In the genomic region with DNA sequence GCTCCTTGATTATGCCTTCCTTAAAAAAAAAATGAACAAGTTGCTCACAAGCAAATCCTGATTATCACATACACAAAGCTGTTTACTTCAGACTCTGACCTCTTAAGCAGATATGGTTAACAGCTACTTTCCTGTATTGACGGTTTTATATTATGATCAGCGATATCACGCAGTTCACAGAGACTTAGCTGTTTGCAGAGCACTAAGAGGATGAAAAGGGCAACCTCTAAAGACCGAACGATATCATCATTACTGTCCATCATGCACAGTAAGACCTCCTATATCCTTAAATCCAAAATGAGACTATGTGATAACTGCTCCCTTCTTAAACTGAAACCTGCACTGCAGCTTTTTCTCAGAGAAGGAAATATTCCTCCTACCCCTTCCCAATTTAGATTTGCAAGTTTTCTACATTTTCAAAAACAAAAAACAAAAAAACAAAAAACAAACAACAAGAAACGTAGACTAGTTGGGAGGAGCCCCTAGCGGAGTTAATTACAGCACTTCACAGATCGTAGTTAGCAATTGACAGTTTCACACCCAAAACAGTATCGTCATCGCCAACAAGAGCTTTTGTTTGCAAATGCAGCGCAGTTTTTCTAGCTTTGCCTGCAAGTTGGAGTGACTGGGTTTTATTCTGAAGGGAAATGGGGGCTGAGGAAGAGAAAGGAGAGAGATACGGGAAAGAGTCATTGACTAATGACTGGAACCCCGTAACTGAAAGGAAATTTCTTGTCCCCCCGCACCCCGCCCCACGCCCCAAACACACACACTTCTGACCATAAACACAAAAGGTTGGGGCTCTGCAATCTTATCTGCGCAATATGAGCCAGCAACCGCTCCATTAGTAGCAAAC, we compare ENCODE assay signal across 8 cellular contexts. TPM values are rescaled to one million over a fixed set of nuclear protein-coding genes. Genes with fewer than 3 reads are reported as not detected.
A peak's percentile ranks its signal among the peaks of the same experiment; 100 is the strongest.
DNase-seq lines count a peak whose midpoint lies in the region; TF ChIP-seq lines count a peak whose summit lies in the region.

No MANE protein-coding gene starts in this region.

- peaks cover 4 to 30% of the 10 kb centered on the region in 2 donors for H3K36me3 ChIP-seq in neuronal stem cell (replicated peaks in 1 of 2; ENCODE audit: control insufficient read depth in 2 of 2, insufficient read depth in 2 of 2, low read length in 2 of 2)

- peaks cover 0 to 2% of the 10 kb centered on the region in 2 donors for H3K9me3 ChIP-seq in neuronal stem cell (replicated peaks in 1 of 2; ENCODE audit: control insufficient read depth in 2 of 2, insufficient read depth in 1 of 2, low read depth in 1 of 2, low read length in 2 of 2)

- peak overlapping the region; percentile 98 for H2BK5ac ChIP-seq in neuronal stem cell (ENCODE audit: low read length)

- H2BK120ac ChIP-seq in neuronal stem cell (ENCODE audit: low read depth, low read length), result no peak overlapping the region

- peak overlapping the region; percentile 95 for H3K27ac ChIP-seq in neuronal stem cell (replicated peaks; ENCODE audit: low read length)

- H2BK12ac ChIP-seq in neuronal stem cell (ENCODE audit: low read length), result no peak overlapping the region

- H2AK5ac ChIP-seq in neuronal stem cell (ENCODE audit: low read depth, low read length), result peak overlapping the region; percentile 97

- no peak overlapping the region for H3K14ac ChIP-seq in neuronal stem cell (ENCODE audit: low read length)

- H2BK15ac ChIP-seq in neuronal stem cell (ENCODE audit: low read length), result peak overlapping the region; percentile 92

- peak overlapping the region; percentile 52 for H3K4me2 ChIP-seq in neuronal stem cell (ENCODE audit: insufficient read depth, low read length, poor library complexity, severe bottlenecking)

- H3K4ac ChIP-seq in neuronal stem cell (ENCODE audit: low read length), result no peak overlapping the region

- H3K9ac ChIP-seq in neuronal stem cell (ENCODE audit: low read depth, low read length, poor library complexity), result no peak overlapping the region

- H4K91ac ChIP-seq in neuronal stem cell (ENCODE audit: low read depth, low read length, poor library complexity), result no peak overlapping the region

- peaks cover 5% of the 10 kb centered on the region for H3K79me1 ChIP-seq in neuronal stem cell (ENCODE audit: low read depth, low read length)

- peak; percentile 8 for DNase-seq in stimulated activated CD8-positive, alpha-beta memory T cell treated with anti-CD3 and anti-CD28 coated beads, Interleukin-12 subunit alpha, Interleukin-12 subunit beta, amount 100 ng/mL, for 4 hours (ENCODE audit: low read depth)
- DNase-seq in stimulated activated CD8-positive, alpha-beta memory T cell treated with anti-CD3 and anti-CD28 coated beads, Interleukin-4, amount 100 ng/mL, for 48 hours, result no peak
- peak; percentile 67 for DNase-seq in NB4 (ENCODE audit: low read depth)
- DNase-seq in activated CD8-positive, alpha-beta memory T cell treated with anti-CD3 and anti-CD28 coated beads, Interleukin-2, amount 50 U/mL, for 4 hours, result peak; percentile 23
- DNase-seq in fibroblast of peridontal ligament (ENCODE audit: extremely low read depth), result peak; percentile 40
- peak; percentile 18 for DNase-seq in neuronal stem cell (ENCODE audit: low spot score)
- DNase-seq in NCI-H1930 (lab: John Stamatoyannopoulos, UW), result no peak
- DNase-seq in occipital lobe (lab: John Stamatoyannopoulos, UW), result no peak

- H3K23ac ChIP-seq in neuronal stem cell (ENCODE audit: low read depth, low read length, poor library complexity), result no peak overlapping the region

- H3K4me1 ChIP-seq in neuronal stem cell (ENCODE audit: control insufficient read depth in 2 of 2, insufficient read depth in 1 of 2, low read depth in 1 of 2, low read length in 2 of 2), result peaks cover 8 to 9% of the 10 kb centered on the region in 2 donors

- peak overlapping the region; percentile 88 for H3K4me3 ChIP-seq in NB4 (ENCODE audit: low read depth, low read length)
- peak overlapping the region; percentile 91 to 99 for H3K4me3 ChIP-seq in neuronal stem cell (ENCODE audit: low read length in 2 of 2)

- H4K8ac ChIP-seq in neuronal stem cell (ENCODE audit: low read depth, low read length), result no peak overlapping the region

- peak; percentile 3 for TF ChIP-seq CTCF in NB4 (IDR thresholded peaks at IDR 0.05; ENCODE audit: low read depth, low read length)

- H3K18ac ChIP-seq in neuronal stem cell (ENCODE audit: low read length), result peak overlapping the region; percentile 100

- peak overlapping the region; percentile 96 for H2AFZ ChIP-seq in neuronal stem cell (ENCODE audit: low read length)

- no CpG with 5 or more reads among the region's 18 CpGs for WGBS in neuronal stem cell (ENCODE audit: extremely low coverage in 2 of 2, insufficient read length in 2 of 2, insufficient replicate concordance in 1 of 2), 2 donors

- no peaks in the 10 kb centered on the region for H3K27me3 ChIP-seq in neuronal stem cell (ENCODE audit: control insufficient read depth in 3 of 3, insufficient read depth in 3 of 3, low read depth in 1 of 3, low read length in 3 of 3)

- TF ChIP-seq POLR2A in NB4 (IDR thresholded peaks at IDR 0.05; ENCODE audit: extremely low read depth, insufficient read length), result no peak

RNA-seq across cellular contexts. Expression of a gene that starts 1.2 kb away (rescaled TPM):
- 57.0 TPM for polyA plus RNA-seq in neuronal stem cell (2013, experiment 1 of 2)
- 59.6 TPM for polyA plus RNA-seq in neuronal stem cell (2013, experiment 2 of 2)
- 283 TPM for total RNA-seq in occipital lobe

Comparison
In these comparisons a context has a peak if more than half of its experiments do, and no peak if none do; other contexts are left out.
1. DNase-seq: peak in stimulated activated CD8-positive, alpha-beta memory T cell treated with anti-CD3 and anti-CD28 coated beads, Interleukin-12 subunit alpha, Interleukin-12 subunit beta, amount 100 ng/mL, for 4 hours (single experiment), NB4 (single experiment), activated CD8-positive, alpha-beta memory T cell treated with anti-CD3 and anti-CD28 coated beads, Interleukin-2, amount 50 U/mL, for 4 hours (single experiment), fibroblast of peridontal ligament (single experiment) and neuronal stem cell (single experiment); none in stimulated activated CD8-positive, alpha-beta memory T cell treated with anti-CD3 and anti-CD28 coated beads, Interleukin-4, amount 100 ng/mL, for 48 hours (single experiment), NCI-H1930 (0 of 2) and occipital lobe (single experiment).